18 cellular contexts compared by ENCODE assay signal in genomic region chr20:62711703-62712101, GRCh38. TPM values are rescaled to one million over a fixed set of nuclear protein-coding genes. Genes with fewer than 3 reads are reported as not detected.
DNase-seq lines count a peak whose midpoint lies in the region; ATAC-seq, FAIRE-seq and TF ChIP-seq lines count a peak whose summit lies in the region.
"Had no signal": no experiment of that assay in that cellular context is flagged by ENCODE, and none has a peak within 500 bp of the region (broad histone marks: within the 10 kb centered on the region; RNA-seq: fewer than 3 reads in every experiment).

No MANE protein-coding gene starts in this region.

- H2AFZ ChIP-seq in K562 (ENCODE audit: low read depth, low read length): peak overlapping the region; percentile 92

- BruUV-seq in K562 (replicated peaks; lab: Mats Ljungman, UMichigan): no TSS peak

- no peak overlapping the region for H3K27ac Mint-ChIP-seq in activated CD8-positive, alpha-beta memory T cell treated with anti-CD3 and anti-CD28 coated beads, Interleukin-2, amount 10 ng/mL, durations not matched to agents 7 days and 5 days

- no peak overlapping the region for H3K4me3 Mint-ChIP-seq in activated CD8-positive, alpha-beta memory T cell treated with anti-CD3 and anti-CD28 coated beads, Interleukin-2, amount 10 ng/mL, durations not matched to agents 7 days and 5 days

- no peak for ATAC-seq in left ventricle myocardium superior
- ATAC-seq in left cardiac atrium: no peak
- peak; percentile 88 for ATAC-seq in K562
- no peak for ATAC-seq in activated CD8-positive, alpha-beta memory T cell treated with anti-CD3 and anti-CD28 coated beads, Interleukin-2, amount 10 ng/mL, durations not matched to agents 7 days and 5 days
- ATAC-seq: sciatic nerve had no signal

- H3K79me2 ChIP-seq in K562 (ENCODE audit: control insufficient read depth, insufficient read depth, low read length): no peaks in the 10 kb centered on the region

- WGBS in K562 (ENCODE audit: insufficient coverage, low coverage, missing lambda C conversion rate): 12% methylated on average over 23 of the region's 23 CpGs

- CTCF ChIA-PET in K562 (lab: Yijun Ruan, JAX; ENCODE audit: low intra/inter-chr PET ratio): no interaction called here
- CTCF ChIA-PET in activated CD8-positive, alpha-beta memory T cell treated with anti-CD3 and anti-CD28 coated beads, Interleukin-2, amount 10 ng/mL, durations not matched to agents 7 days and 5 days (lab: Charles Lee): interaction anchor here (1.6 kb wide), 1 partner anchor 79 kb away, joined by 4 read pairs; no protein-coding TSS in a partner anchor

- peak overlapping the region; percentile 42 to 81; a peak in 3 of 4 replicates for H3K9ac ChIP-seq in K562 (ENCODE audit: insufficient read depth in 1 of 2, low read depth in 2 of 2, low read length in 2 of 2)
- H3K9ac ChIP-seq: SK-N-SH had no signal

- H3K27me3 ChIP-seq in K562 (ENCODE audit: control insufficient read depth in 2 of 2, insufficient read depth in 2 of 2, low read length in 2 of 2): peaks cover 16 to 50% of the 10 kb centered on the region in 2 experiments; a peak in 4 of 5 replicates

- TF ChIP-seq POLR2A in K562 (conservative IDR thresholded peaks at IDR 0.05): no peak

- no peak for TF ChIP-seq RAD21 in K562 (CRISPR knock-in tag; conservative IDR thresholded peaks at IDR 0.05 in 1 of 2, IDR thresholded peaks at IDR 0.05 in 1 of 2)

- intact Hi-C loops in left ventricle myocardium superior (cut with micrococcal nuclease) (no loop called here), left cardiac atrium (cut with DNase I) (no loop called here), K562 (cut with micrococcal nuclease) (no loop called here)

- no peaks in the 10 kb centered on the region for H3K36me3 ChIP-seq in K562 (ENCODE audit: control insufficient read depth, insufficient read depth, low read length)
- H3K36me3 ChIP-seq: neutrophil, tibial artery had no signal

- FAIRE-seq in K562 (lab: Jason Lieb, UNC) (peak; percentile 94), urothelium cell line (lab: Jason Lieb, UNC) (peak; percentile 68)

- H3K9me3 ChIP-seq in K562 (replicated peaks; ENCODE audit: control insufficient read depth, insufficient read depth, low read depth, low read length): no peaks in the 10 kb centered on the region
- H3K9me3 ChIP-seq: Caco-2, neutrophil, SK-N-SH, tibial artery had no signal

- no peaks in the 10 kb centered on the region for H4K20me1 ChIP-seq in K562 (replicated peaks; ENCODE audit: control insufficient read depth, insufficient read depth, low read length)

- no peaks in the 10 kb centered on the region for H3K9me3 Mint-ChIP-seq in activated CD8-positive, alpha-beta memory T cell treated with anti-CD3 and anti-CD28 coated beads, Interleukin-2, amount 10 ng/mL, durations not matched to agents 7 days and 5 days (ENCODE audit: low read depth)

- in situ Hi-C loops in K562 (cut with MboI): no loop called here

- H3K4me3 ChIP-seq in K562: no peak overlapping the region
- H3K4me3 ChIP-seq: tibial artery had no signal

- POLR2A ChIA-PET in K562 (lab: Yijun Ruan, JAX): interaction anchor here (0.7 to 0.8 kb wide), 4 partner anchors 10 to 916 kb away, joined by 3 to 4 read pairs (median 4); no protein-coding TSS in a partner anchor

- peak overlapping the region; percentile 52; the same call in 2 of the 3 replicates for H3K27ac ChIP-seq in K562 (ENCODE audit: extremely low read depth, low read depth, low read length)
- H3K27ac ChIP-seq: neutrophil, tibial artery had no signal

- no peak for TF ChIP-seq EP300 in K562 (IDR thresholded peaks at IDR 0.05; ENCODE audit: low read length)

- no peaks in the 10 kb centered on the region for H3K36me3 Mint-ChIP-seq in activated CD8-positive, alpha-beta memory T cell treated with anti-CD3 and anti-CD28 coated beads, Interleukin-2, amount 10 ng/mL, durations not matched to agents 7 days and 5 days

- peaks cover 56% of the 10 kb centered on the region for H3K27me3 Mint-ChIP-seq in activated CD8-positive, alpha-beta memory T cell treated with anti-CD3 and anti-CD28 coated beads, Interleukin-2, amount 10 ng/mL, durations not matched to agents 7 days and 5 days

- peaks cover 12% of the 10 kb centered on the region for H3K4me1 Mint-ChIP-seq in activated CD8-positive, alpha-beta memory T cell treated with anti-CD3 and anti-CD28 coated beads, Interleukin-2, amount 10 ng/mL, durations not matched to agents 7 days and 5 days

- H3K4me2 ChIP-seq in K562 (ENCODE audit: insufficient read depth, low read length): peak overlapping the region; percentile 77

- peak; percentile 40 for DNase-seq in left ventricle myocardium superior
- no peak for DNase-seq in left cardiac atrium
- DNase-seq in NCI-H2171 treated with DMSO at 0.1 percent for 48 hours (lab: John Stamatoyannopoulos, UW): peak; percentile 33
- DNase-seq in K562 (ENCODE audit: extremely low read depth in 1 of 4, low spot score in 3 of 4): peak; percentile 71 to 84 (median 75)
- no peak for DNase-seq in urothelium cell line (ENCODE audit: low spot score)
- DNase-seq in activated CD4-positive, CD25-positive, alpha-beta regulatory T cell (lab: John Stamatoyannopoulos, UW): no peak
- DNase-seq in activated CD8-positive, alpha-beta memory T cell treated with anti-CD3 and anti-CD28 coated beads, Interleukin-2, amount 10 ng/mL, durations not matched to agents 7 days and 5 days: no peak
- no peak for DNase-seq in DMS 273 (lab: John Stamatoyannopoulos, UW; ENCODE audit: unreplicated experiment)
- DNase-seq: ACHN; activated effector memory CD4-positive, alpha-beta T cell treated with Interleukin-2 at 50 U/mL for 16 hours; Caco-2; mesendoderm; NCI-H1048; tibial artery had no signal

- no peak for TF ChIP-seq CTCF in K562 (IDR thresholded peaks at IDR 0.05 in 2 of 3, conservative IDR thresholded peaks at IDR 0.05 in 1 of 3; ENCODE audit: insufficient read depth in 2 of 3, low read depth in 1 of 3, low read length in 3 of 3)

- no peaks in the 10 kb centered on the region for H3K9me1 ChIP-seq in K562 (ENCODE audit: control insufficient read depth, insufficient read depth, low read length)

- peaks cover 14 to 54% of the 10 kb centered on the region in 2 experiments; a peak in 4 of 5 replicates for H3K4me1 ChIP-seq in K562 (replicated peaks in 1 of 2; ENCODE audit: control insufficient read depth in 2 of 2, insufficient read depth in 2 of 2, low read length in 2 of 2)
- H3K4me1 ChIP-seq: Caco-2 had no signal

TF ChIP-seq in K562, 482 proteins besides CTCF, POLR2A, EP300 and RAD21 (continues in another document):
- TF ChIP-seq ZNF444 (CRISPR knock-in tag; IDR thresholded peaks at IDR 0.05) (no peak), ZNF75A (CRISPR knock-in tag; IDR thresholded peaks at IDR 0.05) (no peak), ZBTB12 (CRISPR knock-in tag; IDR thresholded peaks at IDR 0.05) (0 out of 2 replicates have a peak, but pooled peaks have one; percentile 34), TOE1 (IDR thresholded peaks at IDR 0.05; ENCODE audit: borderline replicate concordance) (no peak), TOE1 (CRISPR knock-in tag; IDR thresholded peaks at IDR 0.05; ENCODE audit: borderline replicate concordance, low read depth) (no peak), ZFP1 (CRISPR knock-in tag; IDR thresholded peaks at IDR 0.05) (no peak), IFI16 (CRISPR knock-in tag; IDR thresholded peaks at IDR 0.05) (no peak), ZNF316 (IDR thresholded peaks at IDR 0.05) (peak; percentile 38), HMG20A (CRISPR knock-in tag; conservative IDR thresholded peaks at IDR 0.05) (no peak), NR4A1 (CRISPR knock-in tag; IDR thresholded peaks at IDR 0.05) (no peak), NR4A1 (tag; IDR thresholded peaks at IDR 0.05) (peak; percentile 88)

RNA-seq across cellular contexts. Expression of gene NTSR1, which starts 3.1 kb away (rescaled TPM):
- total RNA-seq in left ventricle myocardium superior (not detected), left cardiac atrium (not detected), K562 (2014; rRNA removed) (0.41 TPM in 1 of 2 replicates, not detected in the other), K562 (2014; rRNA removed; fragmentation: Illumina TruSeq; extraction: Trizol) (0.04 TPM in 1 of 2 replicates, not detected in the other), K562 (2015; rRNA removed; fragmentation: Illumina TruSeq; extraction: Trizol) (0.14 and 0.15 TPM in 2 replicates), K562 (2021) (0.38 and 0.40 TPM in 2 replicates)
- 0.25 TPM in 1 of 2 replicates, not detected in the other for total RNA-seq in K562 (2011; cell fraction: chromatin; rRNA removed; ENCODE audit: low replicate concordance)
- total RNA-seq in K562 (2011; cell fraction: nucleolus; rRNA removed): 0.17 TPM in 1 of 2 replicates, not detected in the other
- 0.15 TPM in 2 replicates for total RNA-seq in K562 (2011; cell fraction: nucleoplasm; rRNA removed)
- polyA plus RNA-seq in K562 (2011; rRNA removed) (0.07 and 0.12 TPM in 2 replicates), K562 (2014; fragmentation: Illumina TruSeq; extraction: Trizol) (0.22 and 0.25 TPM in 2 replicates), K562 (2014; fragmentation: Nextera tagmentation; extraction: Ambion mirVana) (not detected), K562 (2014; rRNA removed) (0.04 and 0.12 TPM in 2 replicates)
- 0.10 and 0.31 TPM in 2 replicates for polyA plus RNA-seq in K562 (2011; cell fraction: cytosol; rRNA removed)
- 0.13 and 0.24 TPM in 2 replicates for polyA plus RNA-seq in K562 (2011; cell fraction: nucleus; rRNA removed)
- polyA plus RNA-seq in K562 (2012): 0.51 and 0.61 TPM in 2 replicates
- 0.06 and 0.07 TPM in 2 replicates for polyA minus RNA-seq in K562 (2011; rRNA and poly(A)+ RNA removed)
- polyA minus RNA-seq in K562 (2011; cell fraction: cytosol; rRNA and poly(A)+ RNA removed): not detected in 2 replicates
- polyA minus RNA-seq in K562 (2011; cell fraction: nucleus; rRNA and poly(A)+ RNA removed): 0.13 TPM in 1 of 2 replicates, not detected in the other
- not detected for total RNA-seq in activated CD8-positive, alpha-beta memory T cell treated with anti-CD3 and anti-CD28 coated beads, Interleukin-2, amount 10 ng/mL, durations not matched to agents 7 days and 5 days
- total RNA-seq: activated CD8-positive, alpha-beta memory T cell treated with anti-CD3 and anti-CD28 coated beads for 36 hours had no signal

Comparison
In these comparisons a context has a peak if more than half of its experiments do, and no peak if none do; other contexts are left out.
1. DNase-seq: peak in left ventricle myocardium superior (single experiment), NCI-H2171 treated with DMSO at 0.1 percent for 48 hours (single experiment) and K562 (4 of 4); none in left cardiac atrium (single experiment), urothelium cell line (single experiment), activated CD4-positive, CD25-positive, alpha-beta regulatory T cell (0 of 4), activated CD8-positive, alpha-beta memory T cell treated with anti-CD3 and anti-CD28 coated beads, Interleukin-2, amount 10 ng/mL, durations not matched to agents 7 days and 5 days (single experiment) and DMS 273 (single experiment).